19 cellular contexts compared by ENCODE assay signal in the genomic region with DNA sequence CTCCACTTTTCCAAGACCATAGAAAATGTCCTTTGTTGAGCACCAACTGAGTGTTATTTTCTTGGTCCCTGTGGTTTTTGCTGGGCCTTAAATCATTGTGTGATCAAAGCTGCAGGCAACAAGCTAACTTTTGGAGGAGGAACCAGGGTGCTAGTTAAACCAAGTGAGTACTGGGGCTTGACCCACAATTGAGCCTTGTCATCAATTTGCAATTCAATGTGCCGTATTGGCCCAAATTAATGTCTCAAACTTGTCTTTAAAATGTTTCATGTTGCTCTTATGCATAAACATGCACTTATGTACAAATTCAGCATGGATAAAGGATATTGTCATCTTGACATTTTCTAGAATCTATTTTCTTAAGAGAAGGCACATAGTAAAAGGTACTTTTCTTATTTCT.
DNase-seq lines count a peak whose midpoint lies in the region; ATAC-seq and TF ChIP-seq lines count a peak whose summit lies in the region.
"Had no signal": no experiment of that assay in that cellular context is flagged by ENCODE, and none has a peak within 500 bp of the region (broad histone marks: within the 10 kb centered on the region; RNA-seq: fewer than 3 reads in every experiment).

No MANE protein-coding gene starts in this region.

- intact Hi-C loops in CD4-positive, alpha-beta T cell (cut with DNase I, micrococcal nuclease): loop anchor here in 1 of 2 experiments (10.0 kb wide), 1 partner anchor 302 kb away; no protein-coding TSS in a partner anchor
- intact Hi-C loops in activated CD4-positive, alpha-beta memory T cell treated with anti-CD3 and anti-CD28 coated beads for 36 hours (cut with micrococcal nuclease): no loop called here
- intact Hi-C loops in heart left ventricle (cut with DNase I): no loop called here

- peak overlapping the region in 1 of 12 donors; percentile 21 for H3K4me3 ChIP-seq in heart left ventricle
- H3K4me3 ChIP-seq: A549, ascending aorta, K562, lung, testis had no signal

- no peak for ATAC-seq in CD4-positive, alpha-beta T cell (ENCODE audit: poor library complexity)
- ATAC-seq in effector memory CD8-positive, alpha-beta T cell (replicated peaks): no peak
- no peak for ATAC-seq in heart left ventricle
- ATAC-seq: A549, foreskin keratinocyte, K562 had no signal

- 94 to 100% (median 98%) methylated on average over 1 of the region's 1 CpG for WGBS in heart left ventricle, 4 donors

- peaks cover 0 to 17% (median 0%) of the 10 kb centered on the region in 12 donors for H3K4me1 ChIP-seq in heart left ventricle
- H3K4me1 ChIP-seq: A549, testis had no signal

- TF ChIP-seq CTCF in CD4-positive, alpha-beta T cell (IDR thresholded peaks at IDR 0.05): no peak
- no peak for TF ChIP-seq CTCF in heart left ventricle (IDR thresholded peaks at IDR 0.05)

- H3K9me3 ChIP-seq in CD4-positive, alpha-beta T cell (ENCODE audit: control insufficient read depth, low read length): no peaks in the 10 kb centered on the region
- H3K9me3 ChIP-seq in heart left ventricle: no peaks in the 10 kb centered on the region
- H3K9me3 ChIP-seq: A549, ascending aorta, testis had no signal

- CTCF ChIA-PET in activated CD4-positive, alpha-beta T cell treated with anti-CD3 and anti-CD28 coated beads, Interleukin-2, amount 10 ng/mL, durations not matched to agents 7 days and 5 days (lab: Charles Lee): interaction anchor here (0.7 to 2.9 kb wide), 8 partner anchors 10 to 44 kb away, joined by 3 to 13 read pairs (median 4); no protein-coding TSS in a partner anchor
- CTCF ChIA-PET in CD4-positive, alpha-beta T cell (lab: Charles Lee): interaction anchor here (1.4 to 5.7 kb wide), 5 partner anchors 8 to 29 kb away, joined by 3 to 41 read pairs (median 4); no protein-coding TSS in a partner anchor
- CTCF ChIA-PET in activated CD4-positive, alpha-beta memory T cell treated with anti-CD3 and anti-CD28 coated beads for 36 hours (lab: Charles Lee): interaction anchor here (0.7 to 2.5 kb wide), 9 partner anchors 8 to 778 kb away, joined by 3 to 8 read pairs (median 3); no protein-coding TSS in a partner anchor

- H3K4me1 Mint-ChIP-seq in activated CD4-positive, alpha-beta T cell treated with anti-CD3 and anti-CD28 coated beads, Interleukin-2, amount 10 ng/mL, durations not matched to agents 7 days and 5 days: peaks cover 89% of the 10 kb centered on the region
- peaks cover 96% of the 10 kb centered on the region for H3K4me1 Mint-ChIP-seq in CD4-positive, alpha-beta T cell (ENCODE audit: low read depth)
- H3K4me1 Mint-ChIP-seq in activated CD4-positive, alpha-beta memory T cell treated with anti-CD3 and anti-CD28 coated beads for 36 hours (ENCODE audit: low read depth): peaks cover 85% of the 10 kb centered on the region
- H3K4me1 Mint-ChIP-seq in effector memory CD8-positive, alpha-beta T cell (ENCODE audit: low read depth in 2 of 2): peaks cover 72 to 81% of the 10 kb centered on the region in 2 donors

- peak overlapping the region; percentile 99 for H3K27ac ChIP-seq in CD4-positive, alpha-beta T cell (ENCODE audit: low read depth, low read length)
- peak overlapping the region in 1 of 12 donors; percentile 54 for H3K27ac ChIP-seq in heart left ventricle
- H3K27ac ChIP-seq: A549, ascending aorta, foreskin keratinocyte, testis had no signal

- no peaks in the 10 kb centered on the region for H3K27me3 ChIP-seq in CD4-positive, alpha-beta T cell (ENCODE audit: control insufficient read depth, insufficient read depth, low read length)
- H3K27me3 ChIP-seq in heart left ventricle: no peaks in the 10 kb centered on the region
- H3K27me3 ChIP-seq: ascending aorta, foreskin keratinocyte, testis had no signal

- DNase-seq in activated CD4-positive, alpha-beta T cell treated with anti-CD3 and anti-CD28 coated beads, Interleukin-2, amount 10 ng/mL, durations not matched to agents 7 days and 5 days: no peak
- no peak for DNase-seq in activated CD4-positive, alpha-beta T cell treated with anti-CD3 and anti-CD28 coated beads for 4 hours
- DNase-seq in CD4-positive, alpha-beta T cell: no peak
- no peak for DNase-seq in activated CD4-positive, alpha-beta memory T cell treated with anti-CD3 and anti-CD28 coated beads for 36 hours
- no peak for DNase-seq in effector memory CD8-positive, alpha-beta T cell
- DNase-seq in T-helper 9 cell (no peak), heart left ventricle (no peak)
- no peak for DNase-seq in effector CD8-positive, alpha-beta T cell (lab: John Stamatoyannopoulos, UW)
- DNase-seq: central memory CD4-positive, alpha-beta T cell; erythroblast; foreskin keratinocyte; NCI-H2171 treated with DMSO at 0.1 percent for 48 hours; NCI-H526 treated with DMSO at 0.1 percent for 48 hours; occipital lobe; testis had no signal

- POLR2A ChIA-PET in activated CD4-positive, alpha-beta T cell treated with anti-CD3 and anti-CD28 coated beads, Interleukin-2, amount 10 ng/mL, durations not matched to agents 7 days and 5 days (lab: Charles Lee): interaction anchor here (0.6 to 1.9 kb wide), 8 partner anchors 12 to 778 kb away, joined by 3 to 7 read pairs (median 3); no protein-coding TSS in a partner anchor
- POLR2A ChIA-PET in CD4-positive, alpha-beta T cell (lab: Charles Lee): interaction anchor here (1.1 to 12.3 kb wide), 14 partner anchors 7 to 804 kb away, joined by 3 to 272 read pairs (median 18); no protein-coding TSS in a partner anchor
- POLR2A ChIA-PET in activated CD4-positive, alpha-beta memory T cell treated with anti-CD3 and anti-CD28 coated beads for 36 hours (lab: Charles Lee): interaction anchor here (1.0 to 12.3 kb wide), 9 partner anchors 7 to 789 kb away, joined by 3 to 584 read pairs (median 29); no protein-coding TSS in a partner anchor

- H3K36me3 Mint-ChIP-seq in activated CD4-positive, alpha-beta T cell treated with anti-CD3 and anti-CD28 coated beads, Interleukin-2, amount 10 ng/mL, durations not matched to agents 7 days and 5 days (ENCODE audit: low read depth): peaks cover 93% of the 10 kb centered on the region
- H3K36me3 Mint-ChIP-seq in CD4-positive, alpha-beta T cell (ENCODE audit: low read depth): peaks cover 97% of the 10 kb centered on the region
- peaks cover 94% of the 10 kb centered on the region for H3K36me3 Mint-ChIP-seq in activated CD4-positive, alpha-beta memory T cell treated with anti-CD3 and anti-CD28 coated beads for 36 hours
- H3K36me3 Mint-ChIP-seq in effector memory CD8-positive, alpha-beta T cell (ENCODE audit: insufficient read depth): peaks cover 96% of the 10 kb centered on the region

- H3K27ac Mint-ChIP-seq in activated CD4-positive, alpha-beta T cell treated with anti-CD3 and anti-CD28 coated beads, Interleukin-2, amount 10 ng/mL, durations not matched to agents 7 days and 5 days: peak overlapping the region; percentile 95
- peak overlapping the region; percentile 93 for H3K27ac Mint-ChIP-seq in CD4-positive, alpha-beta T cell
- H3K27ac Mint-ChIP-seq in activated CD4-positive, alpha-beta memory T cell treated with anti-CD3 and anti-CD28 coated beads for 36 hours: peak overlapping the region; percentile 99
- H3K27ac Mint-ChIP-seq in effector memory CD8-positive, alpha-beta T cell: peak overlapping the region; percentile 95 to 98

- H3K36me3 ChIP-seq in heart left ventricle: no peaks in the 10 kb centered on the region
- H3K36me3 ChIP-seq: ascending aorta had no signal

- H3K27me3 Mint-ChIP-seq in activated CD4-positive, alpha-beta T cell treated with anti-CD3 and anti-CD28 coated beads, Interleukin-2, amount 10 ng/mL, durations not matched to agents 7 days and 5 days: no peaks in the 10 kb centered on the region
- H3K27me3 Mint-ChIP-seq in CD4-positive, alpha-beta T cell: no peaks in the 10 kb centered on the region
- H3K27me3 Mint-ChIP-seq in activated CD4-positive, alpha-beta memory T cell treated with anti-CD3 and anti-CD28 coated beads for 36 hours: no peaks in the 10 kb centered on the region
- H3K27me3 Mint-ChIP-seq in effector memory CD8-positive, alpha-beta T cell: no peaks in the 10 kb centered on the region

- no peak for TF ChIP-seq POLR2A in heart left ventricle (IDR thresholded peaks at IDR 0.05)

- H3K9me3 Mint-ChIP-seq in activated CD4-positive, alpha-beta T cell treated with anti-CD3 and anti-CD28 coated beads, Interleukin-2, amount 10 ng/mL, durations not matched to agents 7 days and 5 days: no peaks in the 10 kb centered on the region
- H3K9me3 Mint-ChIP-seq in CD4-positive, alpha-beta T cell: no peaks in the 10 kb centered on the region
- no peaks in the 10 kb centered on the region for H3K9me3 Mint-ChIP-seq in activated CD4-positive, alpha-beta memory T cell treated with anti-CD3 and anti-CD28 coated beads for 36 hours
- H3K9me3 Mint-ChIP-seq in effector memory CD8-positive, alpha-beta T cell: no peaks in the 10 kb centered on the region

- H3K4me3 Mint-ChIP-seq in activated CD4-positive, alpha-beta T cell treated with anti-CD3 and anti-CD28 coated beads, Interleukin-2, amount 10 ng/mL, durations not matched to agents 7 days and 5 days: peak overlapping the region; percentile 85
- H3K4me3 Mint-ChIP-seq in CD4-positive, alpha-beta T cell: peak overlapping the region; percentile 86
- H3K4me3 Mint-ChIP-seq in activated CD4-positive, alpha-beta memory T cell treated with anti-CD3 and anti-CD28 coated beads for 36 hours: peak overlapping the region; percentile 83
- peak overlapping the region; percentile 83 to 91 for H3K4me3 Mint-ChIP-seq in effector memory CD8-positive, alpha-beta T cell
